ENCODE assay signal across 28 cellular contexts in genomic region chr15:77738038-77738370, GRCh38.
"Had no signal": no experiment of that assay in that cellular context is flagged by ENCODE, and none has a peak within 500 bp of the region (broad histone marks: within the 10 kb centered on the region; RNA-seq: fewer than 3 reads in every experiment).

No MANE protein-coding gene starts in this region.

- H3K4me3 Mint-ChIP-seq: naive thymus-derived CD4-positive, alpha-beta T cell; nephron; neural progenitor cell; stimulated activated memory B cell treated with anti-CD40 and anti-IgM and Interleukin-4, amounts not matched to agents 10 μg/mL and 1 μg/mL and 100 μg/mL, for 72 hours; type B pancreatic cell had no signal

- H3K9me3 Mint-ChIP-seq: nephron; neural progenitor cell; stimulated activated memory B cell treated with anti-CD40 and anti-IgM and Interleukin-4, amounts not matched to agents 10 μg/mL and 1 μg/mL and 100 μg/mL, for 72 hours; type B pancreatic cell had no signal

- H3K9me3 ChIP-seq: gastrocnemius medialis, heart left ventricle, left lung, ovary, psoas muscle, sigmoid colon, spleen, testis, tibial artery had no signal

- H2AFZ ChIP-seq: hepatocyte, neural progenitor cell had no signal

- H3K4me3 ChIP-seq: dorsolateral prefrontal cortex, gastrocnemius medialis, heart left ventricle, hepatocyte, left lung, neural progenitor cell, ovary, psoas muscle, sigmoid colon, spleen, testis, tibial artery had no signal

- H3K4me1 Mint-ChIP-seq: naive thymus-derived CD4-positive, alpha-beta T cell; stimulated activated memory B cell treated with anti-CD40 and anti-IgM and Interleukin-4, amounts not matched to agents 10 μg/mL and 1 μg/mL and 100 μg/mL, for 72 hours had no signal

- H3K4me2 ChIP-seq: hepatocyte had no signal

- H3K27ac ChIP-seq: epithelial cell of prostate, gastrocnemius medialis, heart left ventricle, hepatocyte, left lung, neural progenitor cell, ovary, psoas muscle, sigmoid colon, spleen, testis, tibial artery had no signal

- H3K27me3 ChIP-seq: dorsolateral prefrontal cortex, ovary, testis had no signal

- ATAC-seq: esophagus mucosa; gastrocnemius medialis; heart left ventricle; left cardiac atrium; left lung; naive thymus-derived CD4-positive, alpha-beta T cell; psoas muscle; right cardiac atrium; stimulated activated memory B cell treated with anti-CD40 and anti-IgM and Interleukin-4, amounts not matched to agents 10 μg/mL and 1 μg/mL and 100 μg/mL, for 72 hours; stimulated activated naive CD8-positive, alpha-beta T cell treated with anti-CD3 and anti-CD28 coated beads, Interleukin-15, Interleukin-2, amounts not matched to agents 100 U/mL and 50 U/mL, for 24 hours had no signal

- H3K36me3 ChIP-seq: gastrocnemius medialis, heart left ventricle, left lung, neural progenitor cell, ovary, sigmoid colon, spleen, tibial artery had no signal

- H3K27ac Mint-ChIP-seq: naive thymus-derived CD4-positive, alpha-beta T cell; nephron; neural progenitor cell; stimulated activated memory B cell treated with anti-CD40 and anti-IgM and Interleukin-4, amounts not matched to agents 10 μg/mL and 1 μg/mL and 100 μg/mL, for 72 hours; type B pancreatic cell had no signal

- H3K36me3 Mint-ChIP-seq: naive thymus-derived CD4-positive, alpha-beta T cell; neural progenitor cell; stimulated activated memory B cell treated with anti-CD40 and anti-IgM and Interleukin-4, amounts not matched to agents 10 μg/mL and 1 μg/mL and 100 μg/mL, for 72 hours; type B pancreatic cell had no signal

- H3K4me1 ChIP-seq: gastrocnemius medialis, heart left ventricle, left lung, psoas muscle, sigmoid colon, testis, tibial artery had no signal

- H3K79me2 ChIP-seq: hepatocyte had no signal

- DNase-seq: effector CD4-positive, alpha-beta T cell; foreskin fibroblast; gastrocnemius medialis; heart left ventricle; left cardiac atrium; left lung; mammary epithelial cell; mesendoderm; midbrain; naive thymus-derived CD4-positive, alpha-beta T cell; ovary; posterior cingulate gyrus; psoas muscle; right cardiac atrium; sigmoid colon; spleen; stimulated activated CD4-positive, alpha-beta T cell treated with anti-CD3 and anti-CD28 coated beads, Interleukin-4, amount 100 ng/mL, for 4 hours; stimulated activated naive CD8-positive, alpha-beta T cell treated with anti-CD3 and anti-CD28 coated beads, Interleukin-15, Interleukin-2, amounts not matched to agents 100 U/mL and 50 U/mL, for 24 hours; testis; tibial artery had no signal
